ENCODE assay signal across 8 cellular contexts in genomic region chr6:154510144-154510905, GRCh38. TPM values are rescaled to one million over a fixed set of nuclear protein-coding genes. Genes with fewer than 3 reads are reported as not detected.
DNase-seq lines count a peak whose midpoint lies in the region; ATAC-seq and TF ChIP-seq lines count a peak whose summit lies in the region.

TSS of gene CNKSR3 (minus strand) at chr6:154510685. CDS start at chr6:154510114, 571 bp downstream.

- peaks cover 13% of the 10 kb centered on the region for H3K27me3 ChIP-seq in CD4-positive, CD25-positive, alpha-beta regulatory T cell (ENCODE audit: control insufficient read depth, insufficient read depth, low read length)
- H3K27me3 ChIP-seq in foreskin keratinocyte (no peaks in the 10 kb centered on the region), tibial nerve (no peaks in the 10 kb centered on the region)

- TF ChIP-seq CTCF in foreskin keratinocyte (conservative IDR thresholded peaks at IDR 0.05), result peak; percentile 3
- TF ChIP-seq CTCF in tibial nerve (IDR thresholded peaks at IDR 0.05), result peak in 2 of 5 experiments; percentile 19 to 34

- H3K4me1 Mint-ChIP-seq in CD4-positive, CD25-positive, alpha-beta regulatory T cell, result peaks cover 0 to 12% (median 5%) of the 10 kb centered on the region in 4 donors
- peaks cover 5% of the 10 kb centered on the region for H3K4me1 Mint-ChIP-seq in activated T-helper 1 cell treated with anti-CD3 and anti-CD28 coated beads, Interleukin-12 subunit alpha, Interleukin-12 subunit beta, Interleukin-2, Interleukin-4 antibody, amounts not matched to agents 30 ng/mL and 10 ng/mL and 1 ng/mL, durations not matched to agents 14 hours and 24 hours and 36 hours (ENCODE audit: low read depth)
- H3K4me1 Mint-ChIP-seq in natural killer cell treated with Interleukin-12 subunit alpha and Interleukin-12 subunit beta and Interleukin-15 and Interleukin-18, amount 100 ng/mL, for 72 hours (ENCODE audit: low read depth in 2 of 2), result peaks cover 10% of the 10 kb centered on the region in 2 donors

- peak; percentile 66 for TF ChIP-seq POLR2A in GM19099 (IDR thresholded peaks at IDR 0.05; ENCODE audit: extremely low read depth, insufficient read length, low read depth)
- peak; percentile 54 to 83 for TF ChIP-seq POLR2A in tibial nerve (IDR thresholded peaks at IDR 0.05)

- H3K36me3 ChIP-seq in CD4-positive, CD25-positive, alpha-beta regulatory T cell (ENCODE audit: control insufficient read depth, insufficient read depth, low read length), result no peaks in the 10 kb centered on the region
- H3K36me3 ChIP-seq in tibial nerve, result no peaks in the 10 kb centered on the region

- H3K36me3 Mint-ChIP-seq in CD4-positive, CD25-positive, alpha-beta regulatory T cell, result no peaks in the 10 kb centered on the region
- H3K36me3 Mint-ChIP-seq in activated T-helper 1 cell treated with anti-CD3 and anti-CD28 coated beads, Interleukin-12 subunit alpha, Interleukin-12 subunit beta, Interleukin-2, Interleukin-4 antibody, amounts not matched to agents 30 ng/mL and 10 ng/mL and 1 ng/mL, durations not matched to agents 14 hours and 24 hours and 36 hours (ENCODE audit: low read depth), result no peaks in the 10 kb centered on the region
- H3K36me3 Mint-ChIP-seq in natural killer cell treated with Interleukin-12 subunit alpha and Interleukin-12 subunit beta and Interleukin-15 and Interleukin-18, amount 100 ng/mL, for 72 hours, result no peaks in the 10 kb centered on the region

- H3K27me3 Mint-ChIP-seq in CD4-positive, CD25-positive, alpha-beta regulatory T cell, result peaks cover 51% of the 10 kb centered on the region
- H3K27me3 Mint-ChIP-seq in activated T-helper 1 cell treated with anti-CD3 and anti-CD28 coated beads, Interleukin-12 subunit alpha, Interleukin-12 subunit beta, Interleukin-2, Interleukin-4 antibody, amounts not matched to agents 30 ng/mL and 10 ng/mL and 1 ng/mL, durations not matched to agents 14 hours and 24 hours and 36 hours (ENCODE audit: insufficient read depth), result peaks cover 46% of the 10 kb centered on the region
- H3K27me3 Mint-ChIP-seq in natural killer cell treated with Interleukin-12 subunit alpha and Interleukin-12 subunit beta and Interleukin-15 and Interleukin-18, amount 100 ng/mL, for 72 hours, result peaks cover 35 to 56% of the 10 kb centered on the region in 2 donors

- H3K4me3 ChIP-seq in CD4-positive, CD25-positive, alpha-beta regulatory T cell (ENCODE audit: low read depth, low read length), result peak within 1 kb of the TSS; percentile 44
- peak within 1 kb of the TSS; percentile 61 to 96 (median 74) for H3K4me3 ChIP-seq in tibial nerve

- H3K27ac Mint-ChIP-seq in CD4-positive, CD25-positive, alpha-beta regulatory T cell, result no peak within 1 kb of the TSS
- H3K27ac Mint-ChIP-seq in activated T-helper 1 cell treated with anti-CD3 and anti-CD28 coated beads, Interleukin-12 subunit alpha, Interleukin-12 subunit beta, Interleukin-2, Interleukin-4 antibody, amounts not matched to agents 30 ng/mL and 10 ng/mL and 1 ng/mL, durations not matched to agents 14 hours and 24 hours and 36 hours, result no peak within 1 kb of the TSS
- no peak within 1 kb of the TSS for H3K27ac Mint-ChIP-seq in natural killer cell treated with Interleukin-12 subunit alpha and Interleukin-12 subunit beta and Interleukin-15 and Interleukin-18, amount 100 ng/mL, for 72 hours

- H3K27ac ChIP-seq in CD4-positive, CD25-positive, alpha-beta regulatory T cell (ENCODE audit: insufficient read depth, low read length, poor library complexity, severe bottlenecking), result no peak within 1 kb of the TSS
- H3K27ac ChIP-seq in foreskin keratinocyte (no peak within 1 kb of the TSS), tibial nerve (peak within 1 kb of the TSS; percentile 82 to 96 (median 90))

- intact Hi-C loops in activated T-helper 1 cell treated with anti-CD3 and anti-CD28 coated beads, Interleukin-12 subunit alpha, Interleukin-12 subunit beta, Interleukin-2, Interleukin-4 antibody, amounts not matched to agents 30 ng/mL and 10 ng/mL and 1 ng/mL, durations not matched to agents 14 hours and 24 hours and 36 hours (cut with micrococcal nuclease), result no loop called here

- DNase-seq in CD4-positive, CD25-positive, alpha-beta regulatory T cell, result peak in 2 of 3 donors; percentile 4 to 33
- peak; percentile 88 for DNase-seq in NCI-H226
- DNase-seq in activated T-helper 1 cell treated with anti-CD3 and anti-CD28 coated beads, Interleukin-12 subunit alpha, Interleukin-12 subunit beta, Interleukin-2, Interleukin-4 antibody, amounts not matched to agents 30 ng/mL and 10 ng/mL and 1 ng/mL, durations not matched to agents 14 hours and 24 hours and 36 hours (ENCODE audit: low spot score), result no peak
- DNase-seq in foreskin keratinocyte, result peak; percentile 61 to 84
- DNase-seq in natural killer cell treated with Interleukin-12 subunit alpha and Interleukin-12 subunit beta and Interleukin-15 and Interleukin-18, amount 100 ng/mL, for 72 hours (ENCODE audit: low spot score), result no peak
- DNase-seq in tibial nerve (ENCODE audit: low spot score in 2 of 2), result peak; percentile 71 to 73

- H3K9me3 Mint-ChIP-seq in CD4-positive, CD25-positive, alpha-beta regulatory T cell, result no peaks in the 10 kb centered on the region
- H3K9me3 Mint-ChIP-seq in activated T-helper 1 cell treated with anti-CD3 and anti-CD28 coated beads, Interleukin-12 subunit alpha, Interleukin-12 subunit beta, Interleukin-2, Interleukin-4 antibody, amounts not matched to agents 30 ng/mL and 10 ng/mL and 1 ng/mL, durations not matched to agents 14 hours and 24 hours and 36 hours, result no peaks in the 10 kb centered on the region
- no peaks in the 10 kb centered on the region for H3K9me3 Mint-ChIP-seq in natural killer cell treated with Interleukin-12 subunit alpha and Interleukin-12 subunit beta and Interleukin-15 and Interleukin-18, amount 100 ng/mL, for 72 hours

- H3K4me1 ChIP-seq in CD4-positive, CD25-positive, alpha-beta regulatory T cell (ENCODE audit: control insufficient read depth, insufficient read depth, low read length, poor library complexity, severe bottlenecking), result peaks cover 17% of the 10 kb centered on the region
- H3K4me1 ChIP-seq in foreskin keratinocyte (peaks cover 3% of the 10 kb centered on the region), tibial nerve (peaks cover 0 to 29% (median 5%) of the 10 kb centered on the region in 4 donors)

- ATAC-seq in CD4-positive, CD25-positive, alpha-beta regulatory T cell (ENCODE audit: low read depth in 2 of 2), result no peak
- ATAC-seq in HG03196 (IDR thresholded peaks at IDR 0.05; ENCODE audit: unreplicated experiment) (peak; percentile 73), foreskin keratinocyte (peak; percentile 82)
- ATAC-seq in natural killer cell treated with Interleukin-12 subunit alpha and Interleukin-12 subunit beta and Interleukin-15 and Interleukin-18, amount 100 ng/mL, for 72 hours, result peak; percentile 63 to 69

- peak in 1 of 2 donors; percentile 93 for TF ChIP-seq EP300 in tibial nerve (IDR thresholded peaks at IDR 0.05)

- WGBS in tibial nerve, 2 donors, result 1% methylated on average over 41 to 43 of the region's 86 CpGs

- H3K4me3 Mint-ChIP-seq in CD4-positive, CD25-positive, alpha-beta regulatory T cell, result peak within 1 kb of the TSS; percentile 58 to 89 (median 68)
- H3K4me3 Mint-ChIP-seq in activated T-helper 1 cell treated with anti-CD3 and anti-CD28 coated beads, Interleukin-12 subunit alpha, Interleukin-12 subunit beta, Interleukin-2, Interleukin-4 antibody, amounts not matched to agents 30 ng/mL and 10 ng/mL and 1 ng/mL, durations not matched to agents 14 hours and 24 hours and 36 hours, result peak within 1 kb of the TSS; percentile 59
- H3K4me3 Mint-ChIP-seq in natural killer cell treated with Interleukin-12 subunit alpha and Interleukin-12 subunit beta and Interleukin-15 and Interleukin-18, amount 100 ng/mL, for 72 hours, result peak within 1 kb of the TSS; percentile 62

- no peaks in the 10 kb centered on the region for H3K9me3 ChIP-seq in CD4-positive, CD25-positive, alpha-beta regulatory T cell (ENCODE audit: control insufficient read depth in 2 of 2, low read length in 2 of 2)
- no peaks in the 10 kb centered on the region for H3K9me3 ChIP-seq in tibial nerve

RNA-seq across cellular contexts. Expression of gene CNKSR3, which starts in this region (rescaled TPM):
- 0.25 TPM for total RNA-seq in CD4-positive, CD25-positive, alpha-beta regulatory T cell
- not detected for polyA plus RNA-seq in CD4-positive, CD25-positive, alpha-beta regulatory T cell
- total RNA-seq in activated T-helper 1 cell treated with anti-CD3 and anti-CD28 coated beads, Interleukin-12 subunit alpha, Interleukin-12 subunit beta, Interleukin-2, Interleukin-4 antibody, amounts not matched to agents 30 ng/mL and 10 ng/mL and 1 ng/mL, durations not matched to agents 14 hours and 24 hours and 36 hours, result not detected in 2 replicates
- total RNA-seq in foreskin keratinocyte (2.4 and 3.2 TPM in 2 replicates), tibial nerve (10 to 100 TPM; 11.7 to 22.7 (median 13.7) TPM)
- polyA plus RNA-seq in foreskin keratinocyte, result 1.1 and 1.4 TPM in 2 replicates
- under 1 TPM in 1 of 2 donors, not detected in 1; 0.20 TPM for total RNA-seq in natural killer cell treated with Interleukin-12 subunit alpha and Interleukin-12 subunit beta and Interleukin-15 and Interleukin-18, amount 100 ng/mL, for 72 hours

Comparison
In these comparisons a context has a peak if more than half of its experiments do, and no peak if none do; other contexts are left out.
1. Peak in DNase-seq and H3K4me3 ChIP-seq in CD4-positive, CD25-positive, alpha-beta regulatory T cell; RNA of the gene not detected or under 1 TPM.
2. Peak in ATAC-seq in natural killer cell treated with Interleukin-12 subunit alpha and Interleukin-12 subunit beta and Interleukin-15 and Interleukin-18, amount 100 ng/mL, for 72 hours; RNA of the gene not detected or under 1 TPM.
3. ATAC-seq: peak in HG03196 (single experiment) and foreskin keratinocyte (single experiment); none in CD4-positive, CD25-positive, alpha-beta regulatory T cell (0 of 2).
4. DNase-seq: peak in NCI-H226 (single experiment), foreskin keratinocyte (2 of 2) and tibial nerve (2 of 2); none in activated T-helper 1 cell treated with anti-CD3 and anti-CD28 coated beads, Interleukin-12 subunit alpha, Interleukin-12 subunit beta, Interleukin-2, Interleukin-4 antibody, amounts not matched to agents 30 ng/mL and 10 ng/mL and 1 ng/mL, durations not matched to agents 14 hours and 24 hours and 36 hours (single experiment) and natural killer cell treated with Interleukin-12 subunit alpha and Interleukin-12 subunit beta and Interleukin-15 and Interleukin-18, amount 100 ng/mL, for 72 hours (single experiment).
5. H3K27ac ChIP-seq: peak in tibial nerve (4 of 4); none in CD4-positive, CD25-positive, alpha-beta regulatory T cell (single experiment) and foreskin keratinocyte (single experiment).
6. Peak in every context shown above with its lines, with median percentiles within 50 percentile points of each other: H3K4me3 Mint-ChIP-seq.